In the genomic region with DNA sequence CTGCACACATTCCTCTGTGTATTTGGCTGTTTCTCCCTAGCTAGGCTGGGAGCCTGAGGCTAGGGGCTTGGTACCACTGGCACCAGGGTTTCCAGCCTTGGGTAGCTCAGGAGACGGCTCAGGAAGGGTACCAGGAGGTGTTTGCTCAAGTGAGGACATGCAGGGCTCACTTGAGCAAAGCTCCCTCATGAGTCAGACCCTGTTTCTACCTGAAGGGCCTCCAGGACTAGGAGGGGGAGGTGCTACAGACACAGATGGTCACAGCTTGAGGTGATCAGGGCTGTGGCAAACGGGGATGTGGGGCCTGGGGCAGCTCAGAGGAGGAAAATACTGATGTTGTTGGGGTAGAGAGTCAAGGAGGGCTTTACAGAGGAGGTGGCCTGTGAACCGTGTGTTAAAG, we compare ENCODE assay signal across 5 cellular contexts. TPM values are rescaled to one million over a fixed set of nuclear protein-coding genes. Genes with fewer than 3 reads are reported as not detected.
"Had no signal": no experiment of that assay in that cellular context is flagged by ENCODE, and none has a peak within 500 bp of the region (broad histone marks: within the 10 kb centered on the region; RNA-seq: fewer than 3 reads in every experiment).

No MANE protein-coding gene starts in this region.

RNA-seq across cellular contexts. Expression of a gene that starts 3.3 kb away (rescaled TPM):
- total RNA-seq: HepG2, HT1080 had no signal
- polyA plus RNA-seq: HepG2, IgD-negative memory B cell had no signal

RNA-seq across cellular contexts. Expression of a gene that starts 57.9 kb away (rescaled TPM):
- total RNA-seq: H9, HepG2, HFFc6, HT1080 had no signal
- polyA plus RNA-seq: HepG2, IgD-negative memory B cell had no signal
